In the genomic region with DNA sequence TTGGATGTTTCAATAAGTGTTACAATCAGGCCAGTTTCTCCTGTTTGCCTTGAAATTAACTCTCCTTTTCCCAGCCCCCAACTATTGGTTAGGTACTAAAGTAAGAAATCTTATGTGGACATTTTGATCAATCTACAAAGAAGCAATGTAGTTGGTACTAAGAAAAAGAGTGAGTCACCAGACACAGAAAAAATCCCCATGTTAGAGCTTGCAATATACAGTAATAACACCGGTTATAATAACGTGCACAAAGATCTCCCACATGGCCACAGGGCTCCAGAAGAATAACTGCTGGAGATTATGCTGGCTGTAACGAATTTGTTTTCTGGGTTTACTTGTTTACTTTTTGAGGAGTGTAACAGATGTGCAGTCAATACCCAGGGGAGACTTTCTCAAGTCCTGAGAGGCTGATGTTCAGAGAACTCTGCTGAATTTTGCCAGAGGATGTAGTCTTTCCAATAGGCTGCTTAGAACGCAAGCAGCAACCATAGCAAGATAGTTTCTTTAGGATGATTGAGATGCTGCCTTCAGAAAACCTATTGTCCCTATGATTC, we compare ENCODE assay signal across 19 cellular contexts.
DNase-seq lines count a peak whose midpoint lies in the region; ATAC-seq and TF ChIP-seq lines count a peak whose summit lies in the region.
"Had no signal": no experiment of that assay in that cellular context is flagged by ENCODE, and none has a peak within 500 bp of the region (broad histone marks: within the 10 kb centered on the region; RNA-seq: fewer than 3 reads in every experiment).

No MANE protein-coding gene starts in this region.

- H3K27me3 Mint-ChIP-seq in activated CD4-positive, alpha-beta T cell treated with anti-CD3 and anti-CD28 coated beads for 36 hours, result peaks cover 14% of the 10 kb centered on the region
- peaks cover 8% of the 10 kb centered on the region for H3K27me3 Mint-ChIP-seq in activated T-helper 17 cell treated with anti-CD3 and anti-CD28 coated beads, Interleukin-2, amount 50 U/mL, for 72 hours
- H3K27me3 Mint-ChIP-seq in glutamatergic neuron (ENCODE audit: unreplicated experiment), result peaks cover 5% of the 10 kb centered on the region

- H3K4me1 Mint-ChIP-seq in activated CD4-positive, alpha-beta T cell treated with anti-CD3 and anti-CD28 coated beads for 36 hours, result no peaks in the 10 kb centered on the region
- no peaks in the 10 kb centered on the region for H3K4me1 Mint-ChIP-seq in activated T-helper 17 cell treated with anti-CD3 and anti-CD28 coated beads, Interleukin-2, amount 50 U/mL, for 72 hours
- H3K4me1 Mint-ChIP-seq in glutamatergic neuron (ENCODE audit: low read depth, unreplicated experiment), result peaks cover 50% of the 10 kb centered on the region
- H3K4me1 Mint-ChIP-seq: CD4-positive, CD25-positive, alpha-beta regulatory T cell had no signal

- ATAC-seq in activated CD4-positive, alpha-beta T cell treated with anti-CD3 and anti-CD28 coated beads for 36 hours, result peak; percentile 53
- ATAC-seq in activated T-helper 17 cell treated with anti-CD3 and anti-CD28 coated beads, Interleukin-2, amount 50 U/mL, for 72 hours (replicated peaks), result peak; percentile 71
- no peak for ATAC-seq in GM21367 (IDR thresholded peaks at IDR 0.05; ENCODE audit: unreplicated experiment)
- no peak for ATAC-seq in HG03442 (IDR thresholded peaks at IDR 0.05; ENCODE audit: unreplicated experiment)
- ATAC-seq in HG03520 (IDR thresholded peaks at IDR 0.05; ENCODE audit: unreplicated experiment), result no peak
- ATAC-seq: GM12878 had no signal

- POLR2A ChIA-PET in activated CD4-positive, alpha-beta T cell treated with anti-CD3 and anti-CD28 coated beads for 36 hours (lab: Charles Lee), result no interaction called here

- no peaks in the 10 kb centered on the region for H3K36me3 Mint-ChIP-seq in activated CD4-positive, alpha-beta T cell treated with anti-CD3 and anti-CD28 coated beads for 36 hours (ENCODE audit: low read depth)
- H3K36me3 Mint-ChIP-seq in activated T-helper 17 cell treated with anti-CD3 and anti-CD28 coated beads, Interleukin-2, amount 50 U/mL, for 72 hours (ENCODE audit: low read depth), result no peaks in the 10 kb centered on the region
- peaks cover 12% of the 10 kb centered on the region for H3K36me3 Mint-ChIP-seq in glutamatergic neuron (ENCODE audit: unreplicated experiment)
- H3K36me3 Mint-ChIP-seq: CD4-positive, CD25-positive, alpha-beta regulatory T cell had no signal

- DNase-seq in activated CD4-positive, alpha-beta T cell treated with anti-CD3 and anti-CD28 coated beads for 36 hours, result no peak
- DNase-seq in activated CD4-positive, alpha-beta T cell treated with anti-CD3 and anti-CD28 coated beads for 48 hours, result no peak
- DNase-seq in LHCN-M2 (ENCODE audit: low read depth) (peak; percentile 8), glutamatergic neuron (no peak)
- DNase-seq: 8988T, COR-L47, DMS153, GF-D8, NCI-H1105 treated with DMSO at 0.1 percent for 48 hours, NCI-H1694 treated with DMSO at 0.1 percent for 48 hours, NCI-H2227 treated with DMSO at 0.1 percent for 48 hours, SW 1271 had no signal

- no peak overlapping the region for H3K4me3 Mint-ChIP-seq in activated CD4-positive, alpha-beta T cell treated with anti-CD3 and anti-CD28 coated beads for 36 hours
- H3K4me3 Mint-ChIP-seq in activated T-helper 17 cell treated with anti-CD3 and anti-CD28 coated beads, Interleukin-2, amount 50 U/mL, for 72 hours, result no peak overlapping the region
- peak overlapping the region; percentile 8 for H3K4me3 Mint-ChIP-seq in glutamatergic neuron (ENCODE audit: unreplicated experiment)
- H3K4me3 Mint-ChIP-seq: B cell; CD4-positive, CD25-positive, alpha-beta regulatory T cell had no signal

- H3K27ac Mint-ChIP-seq in activated CD4-positive, alpha-beta T cell treated with anti-CD3 and anti-CD28 coated beads for 36 hours, result no peak overlapping the region
- H3K27ac Mint-ChIP-seq in activated T-helper 17 cell treated with anti-CD3 and anti-CD28 coated beads, Interleukin-2, amount 50 U/mL, for 72 hours, result no peak overlapping the region
- H3K27ac Mint-ChIP-seq in glutamatergic neuron (ENCODE audit: unreplicated experiment), result peak overlapping the region; percentile 98
- H3K27ac Mint-ChIP-seq: B cell; CD4-positive, CD25-positive, alpha-beta regulatory T cell had no signal

- intact Hi-C loops in activated CD4-positive, alpha-beta T cell treated with anti-CD3 and anti-CD28 coated beads for 36 hours (cut with DNase I, micrococcal nuclease), result no loop called here

- TF ChIP-seq CTCF in glutamatergic neuron (IDR thresholded peaks at IDR 0.05; ENCODE audit: partially characterized antibody, unreplicated experiment), result no peak

- no peaks in the 10 kb centered on the region for H3K9me3 Mint-ChIP-seq in activated CD4-positive, alpha-beta T cell treated with anti-CD3 and anti-CD28 coated beads for 36 hours (ENCODE audit: low read depth)
- no peaks in the 10 kb centered on the region for H3K9me3 Mint-ChIP-seq in activated T-helper 17 cell treated with anti-CD3 and anti-CD28 coated beads, Interleukin-2, amount 50 U/mL, for 72 hours
- H3K9me3 Mint-ChIP-seq in glutamatergic neuron (ENCODE audit: unreplicated experiment), result peaks cover 14% of the 10 kb centered on the region

- CTCF ChIA-PET in activated CD4-positive, alpha-beta T cell treated with anti-CD3 and anti-CD28 coated beads for 36 hours (lab: Charles Lee), result no interaction called here

Comparison
In these comparisons a context has a peak if more than half of its experiments do, and no peak if none do; other contexts are left out.
1. ATAC-seq: peak in activated CD4-positive, alpha-beta T cell treated with anti-CD3 and anti-CD28 coated beads for 36 hours (single experiment) and activated T-helper 17 cell treated with anti-CD3 and anti-CD28 coated beads, Interleukin-2, amount 50 U/mL, for 72 hours (single experiment); none in GM21367 (single experiment), HG03442 (single experiment) and HG03520 (single experiment).